ENCODE assay signal across 9 cellular contexts in genomic region chr17:56595831-56596740, GRCh38. TPM values are rescaled to one million over a fixed set of nuclear protein-coding genes. Genes with fewer than 3 reads are reported as not detected.
A peak's percentile ranks its signal among the peaks of the same experiment; 100 is the strongest.
DNase-seq lines count a peak whose midpoint lies in the region; ATAC-seq and TF ChIP-seq lines count a peak whose summit lies in the region.
"Had no signal": no experiment of that assay in that cellular context is flagged by ENCODE, and none has a peak within 500 bp of the region (broad histone marks: within the 10 kb centered on the region; RNA-seq: fewer than 3 reads in every experiment).

No MANE protein-coding gene starts in this region.

- H3K9me3 ChIP-seq in WERI-Rb-1 (ENCODE audit: severe bottlenecking) (no peaks in the 10 kb centered on the region), iPS-15b (ENCODE audit: control insufficient read depth, insufficient read depth, low read length) (no peaks in the 10 kb centered on the region), stomach (no peaks in the 10 kb centered on the region)
- H3K9me3 ChIP-seq: neutrophil had no signal

- no peak overlapping the region for H3K27ac Mint-ChIP-seq in activated CD4-positive, alpha-beta memory T cell treated with anti-CD3 and anti-CD28 coated beads for 36 hours
- H3K27ac Mint-ChIP-seq in activated CD4-positive, alpha-beta memory T cell treated with anti-CD3 and anti-CD28 coated beads, Interleukin-2, amount 10 ng/mL, durations not matched to agents 7 days and 5 days = no peak overlapping the region

- no peak for TF ChIP-seq POLR2A in stomach (IDR thresholded peaks at IDR 0.05)

- DNase-seq in activated CD4-positive, alpha-beta memory T cell treated with anti-CD3 and anti-CD28 coated beads for 36 hours = peak; percentile 37
- DNase-seq in activated CD4-positive, alpha-beta memory T cell treated with anti-CD3 and anti-CD28 coated beads, Interleukin-2, amount 10 ng/mL, durations not matched to agents 7 days and 5 days = no peak
- no peak for DNase-seq in WERI-Rb-1
- no peak for DNase-seq in stomach
- no peak for DNase-seq in epidermal melanocyte (ENCODE audit: insufficient read length, low spot score)
- no peak for DNase-seq in NCI-H1048 (lab: John Stamatoyannopoulos, UW)

- peaks cover 37% of the 10 kb centered on the region for H3K4me1 Mint-ChIP-seq in activated CD4-positive, alpha-beta memory T cell treated with anti-CD3 and anti-CD28 coated beads for 36 hours (ENCODE audit: low read depth)
- H3K4me1 Mint-ChIP-seq in activated CD4-positive, alpha-beta memory T cell treated with anti-CD3 and anti-CD28 coated beads, Interleukin-2, amount 10 ng/mL, durations not matched to agents 7 days and 5 days = peaks cover 31% of the 10 kb centered on the region

- no peak for ATAC-seq in GM18907 (IDR thresholded peaks at IDR 0.05; ENCODE audit: unreplicated experiment)

- intact Hi-C loops in activated CD4-positive, alpha-beta memory T cell treated with anti-CD3 and anti-CD28 coated beads for 36 hours (cut with micrococcal nuclease) = loop anchor here (10.0 kb wide), 1 partner anchor 369 kb away; the partner anchor contains the start of gene COIL
- intact Hi-C loops in stomach (cut with DNase I; ENCODE audit: low total_unique reads) = loop anchor here (10.0 kb wide), 1 partner anchor 79 kb away; no protein-coding TSS in a partner anchor

- TF ChIP-seq CTCF in WERI-Rb-1 (IDR thresholded peaks at IDR 0.05; ENCODE audit: low read depth, low read length) (no peak), stomach (IDR thresholded peaks at IDR 0.05) (no peak)

- H3K9ac ChIP-seq in iPS-15b (ENCODE audit: low read depth, low read length) = no peak overlapping the region

- TF ChIP-seq EP300 in stomach (IDR thresholded peaks at IDR 0.05) = no peak

- no peaks in the 10 kb centered on the region for H3K9me3 Mint-ChIP-seq in activated CD4-positive, alpha-beta memory T cell treated with anti-CD3 and anti-CD28 coated beads for 36 hours
- H3K9me3 Mint-ChIP-seq in activated CD4-positive, alpha-beta memory T cell treated with anti-CD3 and anti-CD28 coated beads, Interleukin-2, amount 10 ng/mL, durations not matched to agents 7 days and 5 days = no peaks in the 10 kb centered on the region

- H3K4me3 ChIP-seq in WERI-Rb-1 (ENCODE audit: low read depth, low read length) (peak overlapping the region; percentile 38), iPS-15b (ENCODE audit: low read depth, low read length) (peak overlapping the region; percentile 87), stomach (peak overlapping the region; percentile 31 to 38 (median 35))

- H3K4me1 ChIP-seq in iPS-15b (ENCODE audit: control insufficient read depth, insufficient read depth, low read length) (peaks cover 6% of the 10 kb centered on the region), stomach (peaks cover 51 to 62% (median 58%) of the 10 kb centered on the region in 4 donors)

- H3K36me3 ChIP-seq in WERI-Rb-1 = no peaks in the 10 kb centered on the region
- no peaks in the 10 kb centered on the region for H3K36me3 ChIP-seq in iPS-15b (ENCODE audit: control insufficient read depth, insufficient read depth, low read length)
- no peaks in the 10 kb centered on the region for H3K36me3 ChIP-seq in stomach
- H3K36me3 ChIP-seq: neutrophil had no signal

- H3K27me3 Mint-ChIP-seq in activated CD4-positive, alpha-beta memory T cell treated with anti-CD3 and anti-CD28 coated beads for 36 hours = peaks cover 50% of the 10 kb centered on the region
- H3K27me3 Mint-ChIP-seq in activated CD4-positive, alpha-beta memory T cell treated with anti-CD3 and anti-CD28 coated beads, Interleukin-2, amount 10 ng/mL, durations not matched to agents 7 days and 5 days = peaks cover 67% of the 10 kb centered on the region

- POLR2A ChIA-PET in activated CD4-positive, alpha-beta memory T cell treated with anti-CD3 and anti-CD28 coated beads for 36 hours (lab: Charles Lee) = no interaction called here
- POLR2A ChIA-PET in activated CD4-positive, alpha-beta memory T cell treated with anti-CD3 and anti-CD28 coated beads, Interleukin-2, amount 10 ng/mL, durations not matched to agents 7 days and 5 days (lab: Charles Lee) = no interaction called here

- H3K27ac ChIP-seq in WERI-Rb-1 (no peak overlapping the region), stomach (peak overlapping the region in 2 of 5 donors; percentile 7 to 35)
- H3K27ac ChIP-seq: neutrophil had no signal

- WGBS in stomach, 5 donors = 1 to 5% (median 3%) methylated on average over 35 to 45 of the region's 45 CpGs

- H3K27me3 ChIP-seq in WERI-Rb-1 (ENCODE audit: insufficient read depth, low read depth, severe bottlenecking) (peaks cover 66% of the 10 kb centered on the region), iPS-15b (ENCODE audit: control insufficient read depth, insufficient read depth, low read length) (peaks cover 59% of the 10 kb centered on the region), stomach (peaks cover 0 to 99% (median 79%) of the 10 kb centered on the region in 3 donors)

- peak overlapping the region; percentile 69 for H3K4me3 Mint-ChIP-seq in activated CD4-positive, alpha-beta memory T cell treated with anti-CD3 and anti-CD28 coated beads for 36 hours
- H3K4me3 Mint-ChIP-seq in activated CD4-positive, alpha-beta memory T cell treated with anti-CD3 and anti-CD28 coated beads, Interleukin-2, amount 10 ng/mL, durations not matched to agents 7 days and 5 days = no peak overlapping the region

- no peaks in the 10 kb centered on the region for H3K36me3 Mint-ChIP-seq in activated CD4-positive, alpha-beta memory T cell treated with anti-CD3 and anti-CD28 coated beads for 36 hours
- peaks cover 4% of the 10 kb centered on the region for H3K36me3 Mint-ChIP-seq in activated CD4-positive, alpha-beta memory T cell treated with anti-CD3 and anti-CD28 coated beads, Interleukin-2, amount 10 ng/mL, durations not matched to agents 7 days and 5 days (ENCODE audit: low read depth)

- CTCF ChIA-PET in activated CD4-positive, alpha-beta memory T cell treated with anti-CD3 and anti-CD28 coated beads for 36 hours (lab: Charles Lee) = interaction anchor here (4.1 to 7.2 kb wide), 3 partner anchors 60 to 120 kb away, joined by 25 to 139 read pairs (median 34); no protein-coding TSS in a partner anchor
- CTCF ChIA-PET in activated CD4-positive, alpha-beta memory T cell treated with anti-CD3 and anti-CD28 coated beads, Interleukin-2, amount 10 ng/mL, durations not matched to agents 7 days and 5 days (lab: Charles Lee) = interaction anchor here (1.1 to 6.3 kb wide), 3 partner anchors 8 to 185 kb away, joined by 3 to 83 read pairs (median 19); no protein-coding TSS in a partner anchor

RNA-seq across cellular contexts. Expression of gene NOG, which starts 2.6 kb away (rescaled TPM):
- under 1 TPM in 1 of 2 experiments, not detected in 1; 0.12 TPM for total RNA-seq in activated CD4-positive, alpha-beta memory T cell treated with anti-CD3 and anti-CD28 coated beads for 36 hours
- under 1 TPM; 0.23 to 0.25 TPM for total RNA-seq in activated CD4-positive, alpha-beta memory T cell treated with anti-CD3 and anti-CD28 coated beads, Interleukin-2, amount 10 ng/mL, durations not matched to agents 7 days and 5 days
- total RNA-seq in stomach = 1 to 10 TPM in 1 of 5 donors, not detected in 4; 1.7 TPM
- polyA plus RNA-seq in stomach = under 1 TPM in 2 of 3 donors, not detected in 1; 0.23 to 0.31 TPM

Comparison
In these comparisons a context has a peak if more than half of its experiments do, and no peak if none do; other contexts are left out.
1. H3K4me3 ChIP-seq: peak in every context shown above with its lines; median percentile 87 in iPS-15b; 38 in WERI-Rb-1; 35 in stomach.